In genomic region chr9:108053555-108054061, GRCh38 we compare ENCODE assay signal across 8 cellular contexts.
DNase-seq lines count a peak whose midpoint lies in the region; ATAC-seq and TF ChIP-seq lines count a peak whose summit lies in the region.

No MANE protein-coding gene starts in this region.

- H3K27me3 ChIP-seq in SJCRH30 = no peaks in the 10 kb centered on the region
- H3K27me3 ChIP-seq in cardiac muscle cell = no peaks in the 10 kb centered on the region
- no peaks in the 10 kb centered on the region for H3K27me3 ChIP-seq in sigmoid colon
- H3K27me3 ChIP-seq in effector memory CD4-positive, alpha-beta T cell (replicated peaks; ENCODE audit: control insufficient read depth, insufficient read depth, low read length, poor library complexity, severe bottlenecking) = no peaks in the 10 kb centered on the region

- H3K36me3 ChIP-seq in SJCRH30 = no peaks in the 10 kb centered on the region
- H3K36me3 ChIP-seq in cardiac muscle cell = no peaks in the 10 kb centered on the region
- H3K36me3 ChIP-seq in sigmoid colon = no peaks in the 10 kb centered on the region
- H3K36me3 ChIP-seq in effector memory CD4-positive, alpha-beta T cell (ENCODE audit: control insufficient read depth, insufficient read depth, low read length) = no peaks in the 10 kb centered on the region

- WGBS in sigmoid colon, 2 donors = 8 to 48% methylated on average over 12 of the region's 12 CpGs

- DNase-seq in GM03348 (ENCODE audit: low spot score) (peak; percentile 44), SJCRH30 (peak; percentile 26 to 65), cardiac muscle cell (ENCODE audit: low read depth in 1 of 2, low spot score in 1 of 2) (peak; percentile 7 to 93), sigmoid colon (peak; percentile 92), GM13977 (ENCODE audit: low spot score) (no peak)
- no peak for DNase-seq in effector memory CD4-positive, alpha-beta T cell

- no peaks in the 10 kb centered on the region for H3K9me3 ChIP-seq in SJCRH30 (replicated peaks)
- no peaks in the 10 kb centered on the region for H3K9me3 ChIP-seq in cardiac muscle cell (ENCODE audit: low read depth)
- no peaks in the 10 kb centered on the region for H3K9me3 ChIP-seq in sigmoid colon
- H3K9me3 ChIP-seq in effector memory CD4-positive, alpha-beta T cell (ENCODE audit: control insufficient read depth, low read length) = no peaks in the 10 kb centered on the region

- H3K4me1 ChIP-seq in SJCRH30 (peaks cover 2% of the 10 kb centered on the region), cardiac muscle cell (ENCODE audit: low read depth) (no peaks in the 10 kb centered on the region), sigmoid colon (peaks cover 0 to 68% (median 57%) of the 10 kb centered on the region in 4 donors)
- no peaks in the 10 kb centered on the region for H3K4me1 ChIP-seq in effector memory CD4-positive, alpha-beta T cell (ENCODE audit: control insufficient read depth, insufficient read depth, low read length, poor library complexity, severe bottlenecking)

- H3K27ac ChIP-seq in SJCRH30 (no peak overlapping the region), cardiac muscle cell (no peak overlapping the region), sigmoid colon (peak overlapping the region; percentile 59 to 77 (median 74))
- no peak overlapping the region for H3K27ac ChIP-seq in effector memory CD4-positive, alpha-beta T cell (ENCODE audit: insufficient read depth, low read length, poor library complexity, severe bottlenecking)

- in situ Hi-C loops in GM13977 (cut with MboI; ENCODE audit: low pct_unique_long_range_greater_than_20kb, low sequenced_read_pairs, unreplicated experiment) = no loop called here

- peak in 2 of 4 donors; percentile 45 to 56 for TF ChIP-seq EP300 in sigmoid colon (IDR thresholded peaks at IDR 0.05)

- TF ChIP-seq CTCF in cardiac muscle cell (IDR thresholded peaks at IDR 0.05; ENCODE audit: low read depth, low read length) = no peak
- no peak for TF ChIP-seq CTCF in sigmoid colon (IDR thresholded peaks at IDR 0.05)
- no peak for TF ChIP-seq CTCF in GM13977 (IDR thresholded peaks at IDR 0.05; ENCODE audit: extremely low read depth, insufficient read depth, missing control alignments)

- H3K4me3 ChIP-seq in SJCRH30 (no peak overlapping the region), cardiac muscle cell (no peak overlapping the region), sigmoid colon (no peak overlapping the region)
- H3K4me3 ChIP-seq in effector memory CD4-positive, alpha-beta T cell (ENCODE audit: insufficient read depth, low read depth, low read length, poor library complexity, severe bottlenecking) = no peak overlapping the region

- no peak for TF ChIP-seq POLR2A in sigmoid colon (IDR thresholded peaks at IDR 0.05)

- intact Hi-C loops in sigmoid colon (cut with DNase I) = loop anchor here (5.0 to 10.0 kb wide), 2 partner anchors 566 to 769 kb away; partner anchors contain the start of genes KLF4 and RAD23B

- ATAC-seq in GM21447 (IDR thresholded peaks at IDR 0.05; ENCODE audit: unreplicated experiment) (no peak), HG02981 (IDR thresholded peaks at IDR 0.05; ENCODE audit: unreplicated experiment) (no peak)

Comparison
In these comparisons a context has a peak if more than half of its experiments do, and no peak if none do; other contexts are left out.
1. DNase-seq: peak in GM03348 (single experiment), SJCRH30 (2 of 2), cardiac muscle cell (2 of 2) and sigmoid colon (single experiment); none in GM13977 (single experiment) and effector memory CD4-positive, alpha-beta T cell (0 of 3).
2. H3K27ac ChIP-seq: peak in sigmoid colon (4 of 4); none in SJCRH30 (single experiment), cardiac muscle cell (single experiment) and effector memory CD4-positive, alpha-beta T cell (single experiment).